8 cellular contexts compared by ENCODE assay signal in the genomic region with DNA sequence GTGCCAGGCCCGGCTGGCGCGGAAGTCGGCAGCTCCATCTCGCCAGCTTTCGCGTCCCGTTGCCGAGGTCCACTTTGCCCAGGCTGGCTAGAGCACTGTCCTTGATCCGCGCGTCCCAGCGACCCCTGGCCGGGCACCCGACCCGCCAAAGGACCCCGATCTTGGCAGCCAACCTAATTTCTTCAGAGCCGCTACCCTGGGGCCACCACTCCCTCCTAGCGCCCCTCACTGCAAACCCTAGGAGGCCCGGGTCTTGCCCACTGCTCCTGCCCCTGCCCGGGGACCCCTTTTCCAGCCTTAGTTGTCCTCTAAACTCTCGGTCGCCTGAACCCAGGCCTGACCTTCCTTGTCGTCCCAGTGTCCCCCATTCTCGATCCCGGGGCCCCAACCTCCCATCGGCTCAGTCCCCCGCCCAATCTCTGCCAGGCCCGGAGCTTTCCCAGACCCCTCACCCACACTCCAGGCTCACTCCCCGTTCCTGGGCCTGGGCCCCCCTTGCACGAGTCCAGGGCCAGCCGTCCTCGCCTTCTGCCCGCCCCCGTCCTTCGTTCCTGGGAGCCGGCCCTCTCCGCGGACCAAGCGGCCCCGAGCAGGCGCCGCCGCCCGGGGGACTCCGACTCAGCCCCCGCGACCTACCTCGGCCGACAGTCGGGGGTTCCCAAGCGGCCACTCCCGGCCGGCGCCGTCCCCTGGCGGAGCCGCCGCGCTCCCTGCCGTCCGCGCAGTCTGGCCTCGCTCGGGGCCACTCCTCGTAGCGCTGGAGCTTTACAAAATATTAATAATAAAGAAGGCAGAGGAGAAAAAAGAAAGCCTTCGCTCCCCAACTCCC. TPM values are rescaled to one million over a fixed set of nuclear protein-coding genes. Genes with fewer than 3 reads are reported as not detected.
A peak's percentile ranks its signal among the peaks of the same experiment; 100 is the strongest.
DNase-seq lines count a peak whose midpoint lies in the region; ATAC-seq, FAIRE-seq and TF ChIP-seq lines count a peak whose summit lies in the region.
"Had no signal": no experiment of that assay in that cellular context is flagged by ENCODE, and none has a peak within 500 bp of the region (broad histone marks: within the 10 kb centered on the region; RNA-seq: fewer than 3 reads in every experiment).

No MANE protein-coding gene starts in this region.

- ATAC-seq in left ventricle myocardium superior = no peak

- H3K36me3 Mint-ChIP-seq in activated T-helper 1 cell treated with anti-CD3 and anti-CD28 coated beads, Interleukin-12 subunit alpha, Interleukin-12 subunit beta, Interleukin-2, Interleukin-4 antibody, amounts not matched to agents 30 ng/mL and 10 ng/mL and 1 ng/mL, durations not matched to agents 14 hours and 24 hours and 36 hours (ENCODE audit: low read depth) = no peaks in the 10 kb centered on the region

- 3 to 4% methylated on average over 68 of the region's 68 CpGs for WGBS in sigmoid colon, 2 donors

- no peak overlapping the region for H3K27ac Mint-ChIP-seq in activated T-helper 1 cell treated with anti-CD3 and anti-CD28 coated beads, Interleukin-12 subunit alpha, Interleukin-12 subunit beta, Interleukin-2, Interleukin-4 antibody, amounts not matched to agents 30 ng/mL and 10 ng/mL and 1 ng/mL, durations not matched to agents 14 hours and 24 hours and 36 hours

- H3K36me3 ChIP-seq in Peyer's patch (no peaks in the 10 kb centered on the region), sigmoid colon (no peaks in the 10 kb centered on the region)

- TF ChIP-seq CTCF in Peyer's patch (IDR thresholded peaks at IDR 0.05) = no peak
- no peak for TF ChIP-seq CTCF in sigmoid colon (IDR thresholded peaks at IDR 0.05)

- DNase-seq in GM12891 (ENCODE audit: insufficient read length, low spot score) (peak; percentile 19), Peyer's patch (peak in 1 of 3 donors; percentile 46), left ventricle myocardium superior (peak; percentile 50), sigmoid colon (peak; percentile 63), NCI-H146 (lab: John Stamatoyannopoulos, UW) (no peak)
- DNase-seq in activated T-helper 1 cell treated with anti-CD3 and anti-CD28 coated beads, Interleukin-12 subunit alpha, Interleukin-12 subunit beta, Interleukin-2, Interleukin-4 antibody, amounts not matched to agents 30 ng/mL and 10 ng/mL and 1 ng/mL, durations not matched to agents 14 hours and 24 hours and 36 hours (ENCODE audit: low spot score) = no peak
- DNase-seq in stimulated activated CD4-positive, alpha-beta T cell treated with anti-CD3 and anti-CD28 coated beads, Interleukin-2, amount 100 ng/mL, for 48 hours = no peak
- DNase-seq: NCI-H446 had no signal

- no peak for FAIRE-seq in GM12891 (lab: Jason Lieb, UNC)

- intact Hi-C loops in left ventricle myocardium superior (cut with micrococcal nuclease) = loop anchor here (5.0 kb wide), 1 partner anchor 79 kb away; no protein-coding TSS in a partner anchor
- intact Hi-C loops in sigmoid colon (cut with DNase I) = loop anchor here (5.0 kb wide), 1 partner anchor 169 kb away; no protein-coding TSS in a partner anchor
- intact Hi-C loops in activated T-helper 1 cell treated with anti-CD3 and anti-CD28 coated beads, Interleukin-12 subunit alpha, Interleukin-12 subunit beta, Interleukin-2, Interleukin-4 antibody, amounts not matched to agents 30 ng/mL and 10 ng/mL and 1 ng/mL, durations not matched to agents 14 hours and 24 hours and 36 hours (cut with micrococcal nuclease) = no loop called here

- no peak for TF ChIP-seq POLR2A in GM12891 (IDR thresholded peaks at IDR 0.05; ENCODE audit: low read depth, low read length)
- no peak for TF ChIP-seq POLR2A in Peyer's patch (IDR thresholded peaks at IDR 0.05)
- no peak for TF ChIP-seq POLR2A in sigmoid colon (IDR thresholded peaks at IDR 0.05)

- no peaks in the 10 kb centered on the region for H3K9me3 ChIP-seq in Peyer's patch
- no peaks in the 10 kb centered on the region for H3K9me3 ChIP-seq in sigmoid colon

- H3K27ac ChIP-seq in Peyer's patch = no peak overlapping the region
- H3K27ac ChIP-seq in sigmoid colon = peak overlapping the region in 1 of 4 donors; percentile 24

- peaks cover 3 to 43% (median 20%) of the 10 kb centered on the region in 4 donors for H3K4me1 ChIP-seq in Peyer's patch
- peaks cover 0 to 54% (median 51%) of the 10 kb centered on the region in 4 donors for H3K4me1 ChIP-seq in sigmoid colon

- H3K27me3 ChIP-seq in Peyer's patch = peaks cover 0 to 56% of the 10 kb centered on the region in 2 donors
- H3K27me3 ChIP-seq in sigmoid colon = peaks cover 57 to 93% (median 85%) of the 10 kb centered on the region in 3 donors

- TF ChIP-seq EP300 in sigmoid colon (IDR thresholded peaks at IDR 0.05) = no peak

- H3K27me3 Mint-ChIP-seq in activated T-helper 1 cell treated with anti-CD3 and anti-CD28 coated beads, Interleukin-12 subunit alpha, Interleukin-12 subunit beta, Interleukin-2, Interleukin-4 antibody, amounts not matched to agents 30 ng/mL and 10 ng/mL and 1 ng/mL, durations not matched to agents 14 hours and 24 hours and 36 hours (ENCODE audit: insufficient read depth) = peaks cover 64% of the 10 kb centered on the region

- H3K4me3 ChIP-seq in Peyer's patch = peak overlapping the region in 3 of 4 donors; percentile 30 to 33 (median 32)
- H3K4me3 ChIP-seq in sigmoid colon = peak overlapping the region; percentile 18 to 41 (median 34)

- no peaks in the 10 kb centered on the region for H3K9me3 Mint-ChIP-seq in activated T-helper 1 cell treated with anti-CD3 and anti-CD28 coated beads, Interleukin-12 subunit alpha, Interleukin-12 subunit beta, Interleukin-2, Interleukin-4 antibody, amounts not matched to agents 30 ng/mL and 10 ng/mL and 1 ng/mL, durations not matched to agents 14 hours and 24 hours and 36 hours

- H3K4me1 Mint-ChIP-seq in activated T-helper 1 cell treated with anti-CD3 and anti-CD28 coated beads, Interleukin-12 subunit alpha, Interleukin-12 subunit beta, Interleukin-2, Interleukin-4 antibody, amounts not matched to agents 30 ng/mL and 10 ng/mL and 1 ng/mL, durations not matched to agents 14 hours and 24 hours and 36 hours (ENCODE audit: low read depth) = peaks cover 8% of the 10 kb centered on the region

- no peak overlapping the region for H3K4me3 Mint-ChIP-seq in activated T-helper 1 cell treated with anti-CD3 and anti-CD28 coated beads, Interleukin-12 subunit alpha, Interleukin-12 subunit beta, Interleukin-2, Interleukin-4 antibody, amounts not matched to agents 30 ng/mL and 10 ng/mL and 1 ng/mL, durations not matched to agents 14 hours and 24 hours and 36 hours

TF ChIP-seq in GM12891, 5 proteins besides CTCF, POLR2A, EP300 and RAD21:
- no peak for TF ChIP-seq TAF1 (IDR thresholded peaks at IDR 0.05; ENCODE audit: low read depth, low read length)
- no peak for TF ChIP-seq PAX5 (IDR thresholded peaks at IDR 0.05; ENCODE audit: insufficient read depth, low read length, severe bottlenecking)
- no peak for TF ChIP-seq SPI1 (IDR thresholded peaks at IDR 0.05; ENCODE audit: low read depth, low read length)
- no peak for TF ChIP-seq POU2F2 (IDR thresholded peaks at IDR 0.05; ENCODE audit: low read depth, low read length)
- TF ChIP-seq POLR2AphosphoS5 (IDR thresholded peaks at IDR 0.05; ENCODE audit: low read depth, low read length) = no peak

RNA-seq across cellular contexts. Expression of a gene that starts 0.7 kb away (rescaled TPM):
- not detected for polyA plus RNA-seq in GM12891 (2012; ENCODE audit: low read depth, missing spikeins)
- total RNA-seq in Peyer's patch (not detected), left ventricle myocardium superior (0.74 TPM), sigmoid colon (1 to 10 TPM in 1 of 4 donors, under 1 TPM in 3; 0.14 to 1.4 (median 0.36) TPM)
- under 1 TPM in 1 of 3 donors, not detected in 2; 0.12 TPM for polyA plus RNA-seq in sigmoid colon
- not detected in 2 replicates for total RNA-seq in activated T-helper 1 cell treated with anti-CD3 and anti-CD28 coated beads, Interleukin-12 subunit alpha, Interleukin-12 subunit beta, Interleukin-2, Interleukin-4 antibody, amounts not matched to agents 30 ng/mL and 10 ng/mL and 1 ng/mL, durations not matched to agents 14 hours and 24 hours and 36 hours

Comparison
In these comparisons a context has a peak if more than half of its experiments do, and no peak if none do; other contexts are left out.
1. DNase-seq: peak in GM12891 (single experiment), left ventricle myocardium superior (single experiment) and sigmoid colon (single experiment); none in activated T-helper 1 cell treated with anti-CD3 and anti-CD28 coated beads, Interleukin-12 subunit alpha, Interleukin-12 subunit beta, Interleukin-2, Interleukin-4 antibody, amounts not matched to agents 30 ng/mL and 10 ng/mL and 1 ng/mL, durations not matched to agents 14 hours and 24 hours and 36 hours (single experiment), NCI-H146 (single experiment) and stimulated activated CD4-positive, alpha-beta T cell treated with anti-CD3 and anti-CD28 coated beads, Interleukin-2, amount 100 ng/mL, for 48 hours (0 of 2).